15 cellular contexts compared by ENCODE assay signal in genomic region chr4:157242871-157243270, GRCh38. TPM values are rescaled to one million over a fixed set of nuclear protein-coding genes. Genes with fewer than 3 reads are reported as not detected.
A peak's percentile ranks its signal among the peaks of the same experiment; 100 is the strongest.
DNase-seq lines count a peak whose midpoint lies in the region; ATAC-seq and TF ChIP-seq lines count a peak whose summit lies in the region.
"Had no signal": no experiment of that assay in that cellular context is flagged by ENCODE, and none has a peak within 500 bp of the region (broad histone marks: within the 10 kb centered on the region; RNA-seq: fewer than 3 reads in every experiment).

No MANE protein-coding gene starts in this region.

- DNase-seq in NCI-H146 (lab: John Stamatoyannopoulos, UW) (peak; percentile 10), NCI-H146 treated with DMSO at 0.1 percent for 48 hours (lab: John Stamatoyannopoulos, UW; ENCODE audit: unreplicated experiment) (no peak), globus pallidus (ENCODE audit: low spot score) (peak; percentile 67), substantia nigra (lab: John Stamatoyannopoulos, UW) (peak in 2 of 49 donors; percentile 1 to 15), sigmoid colon (no peak)
- no peak for DNase-seq in CD8-positive, alpha-beta memory T cell
- DNase-seq: Calu3, DMS 273 treated with DMSO at 0.1 percent for 48 hours, GOT3, H9 had no signal

- no peaks in the 10 kb centered on the region for H3K4me1 ChIP-seq in sigmoid colon
- no peaks in the 10 kb centered on the region for H3K4me1 ChIP-seq in CD8-positive, alpha-beta memory T cell (ENCODE audit: insufficient read depth, low read length)

- ATAC-seq in GM19324 (IDR thresholded peaks at IDR 0.05; ENCODE audit: low FRiP score, unreplicated experiment), result no peak

- H3K27ac Mint-ChIP-seq in CD8-positive, alpha-beta memory T cell, result no peak overlapping the region
- H3K27ac Mint-ChIP-seq: CD14-positive monocyte, H9 had no signal

- H3K4me1 Mint-ChIP-seq in CD8-positive, alpha-beta memory T cell, result no peaks in the 10 kb centered on the region
- H3K4me1 Mint-ChIP-seq: CD14-positive monocyte had no signal

- H3K27me3 Mint-ChIP-seq in CD8-positive, alpha-beta memory T cell, result no peaks in the 10 kb centered on the region

- no peaks in the 10 kb centered on the region for H3K36me3 Mint-ChIP-seq in CD8-positive, alpha-beta memory T cell
- H3K36me3 Mint-ChIP-seq: CD14-positive monocyte had no signal

- no peaks in the 10 kb centered on the region for H3K27me3 ChIP-seq in sigmoid colon
- H3K27me3 ChIP-seq in CD8-positive, alpha-beta memory T cell (ENCODE audit: insufficient read depth, low read length, poor library complexity, severe bottlenecking), result no peaks in the 10 kb centered on the region

- no peak for TF ChIP-seq POLR2A in sigmoid colon (IDR thresholded peaks at IDR 0.05)

- POLR2A ChIA-PET in CD8-positive, alpha-beta memory T cell (lab: Charles Lee), result no interaction called here

- CTCF ChIA-PET in CD8-positive, alpha-beta memory T cell (lab: Charles Lee), result no interaction called here

- H3K4me3 Mint-ChIP-seq in CD8-positive, alpha-beta memory T cell, result no peak overlapping the region
- H3K4me3 Mint-ChIP-seq: CD14-positive monocyte, H9 had no signal

- TF ChIP-seq EP300 in sigmoid colon (IDR thresholded peaks at IDR 0.05), result no peak

- TF ChIP-seq CTCF in sigmoid colon (IDR thresholded peaks at IDR 0.05), result no peak

- intact Hi-C loops in sigmoid colon (cut with DNase I), result no loop called here

- no peaks in the 10 kb centered on the region for H3K9me3 ChIP-seq in sigmoid colon
- H3K9me3 ChIP-seq in CD8-positive, alpha-beta memory T cell (ENCODE audit: low read length), result no peaks in the 10 kb centered on the region

- H3K27ac ChIP-seq in angular gyrus (ENCODE audit: low read depth, low read length), result peak overlapping the region; percentile 13
- H3K27ac ChIP-seq in substantia nigra (ENCODE audit: low read depth, low read length, poor library complexity, severe bottlenecking), result peak overlapping the region; percentile 6
- no peak overlapping the region for H3K27ac ChIP-seq in sigmoid colon
- H3K27ac ChIP-seq in CD8-positive, alpha-beta memory T cell (ENCODE audit: low read depth, low read length), result no peak overlapping the region
- H3K27ac ChIP-seq: 22Rv1 had no signal

- H3K9me3 Mint-ChIP-seq in CD8-positive, alpha-beta memory T cell, result peaks cover 1 to 27% (median 13%) of the 10 kb centered on the region in 5 donors
- H3K9me3 Mint-ChIP-seq: H9 had no signal

- no peaks in the 10 kb centered on the region for H3K36me3 ChIP-seq in sigmoid colon
- H3K36me3 ChIP-seq in CD8-positive, alpha-beta memory T cell (ENCODE audit: insufficient read depth, low read length), result no peaks in the 10 kb centered on the region

- no peak overlapping the region for H3K4me3 ChIP-seq in sigmoid colon
- no peak overlapping the region for H3K4me3 ChIP-seq in CD8-positive, alpha-beta memory T cell (ENCODE audit: low read length)

RNA-seq across cellular contexts. Expression of gene GRIA2, which starts 22.3 kb away (rescaled TPM):
- under 1 TPM; 0.54 to 0.71 (median 0.61) TPM for total RNA-seq in sigmoid colon
- polyA plus RNA-seq in sigmoid colon, result under 1 TPM in 1 of 3 donors, not detected in 2; 0.25 TPM
- total RNA-seq in CD8-positive, alpha-beta memory T cell, result not detected
- polyA plus RNA-seq in CD8-positive, alpha-beta memory T cell, result not detected
- total RNA-seq: Calu3, H9 had no signal
- polyA plus RNA-seq: BJ, CD14-positive monocyte had no signal

Comparison
In these comparisons a context has a peak if more than half of its experiments do, and no peak if none do; other contexts are left out.
1. DNase-seq: peak in NCI-H146 (single experiment) and globus pallidus (single experiment); none in NCI-H146 treated with DMSO at 0.1 percent for 48 hours (single experiment), sigmoid colon (single experiment) and CD8-positive, alpha-beta memory T cell (0 of 5).
2. H3K27ac ChIP-seq: peak in angular gyrus (single experiment) and substantia nigra (single experiment); none in sigmoid colon (0 of 4) and CD8-positive, alpha-beta memory T cell (single experiment).